27 cellular contexts compared by ENCODE assay signal in the genomic region with DNA sequence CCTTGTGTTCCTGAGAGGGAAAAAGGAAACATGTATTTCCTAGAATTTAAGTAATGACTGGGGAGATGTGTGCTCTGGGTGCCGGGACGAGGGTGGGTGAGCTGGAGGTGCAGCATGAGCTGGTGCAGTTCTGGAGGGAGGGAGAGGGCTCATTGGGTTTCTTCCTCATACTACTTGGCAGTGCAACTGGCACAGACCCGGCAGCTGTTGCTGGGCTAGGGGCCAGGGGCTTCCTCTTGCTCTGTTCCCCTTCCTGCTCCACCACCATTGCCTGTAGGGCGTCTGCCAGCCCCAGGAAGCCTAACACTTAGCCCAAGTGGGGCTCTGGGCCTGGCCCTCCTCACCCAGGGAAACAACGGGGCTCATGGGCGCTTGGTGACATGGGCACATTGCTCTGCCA. TPM values are rescaled to one million over a fixed set of nuclear protein-coding genes. Genes with fewer than 3 reads are reported as not detected.
"Had no signal": no experiment of that assay in that cellular context is flagged by ENCODE, and none has a peak within 500 bp of the region (broad histone marks: within the 10 kb centered on the region; RNA-seq: fewer than 3 reads in every experiment).

No MANE protein-coding gene starts in this region.

- H3K27ac ChIP-seq: adrenal gland, coronary artery, esophagus muscularis mucosa, neutrophil, ovary, psoas muscle, right atrium auricular region, thyroid gland, upper lobe of right lung had no signal

- H3K36me3 ChIP-seq: adrenal gland, esophagus muscularis mucosa, neutrophil, ovary, right atrium auricular region, thyroid gland, upper lobe of right lung had no signal

- H3K4me3 ChIP-seq: adrenal gland, coronary artery, esophagus muscularis mucosa, ovary, psoas muscle, right atrium auricular region, thyroid gland, upper lobe of right lung had no signal

- DNase-seq: activated B cell treated with CpG ODN at 0.5 μM for 24 hours; activated CD4-positive, alpha-beta T cell treated with anti-CD3 and anti-CD28 coated beads for 36 hours; activated CD4-positive, alpha-beta T cell treated with anti-CD3 and anti-CD28 coated beads, Interleukin-2, amount 50 U/mL, for 4 hours; activated CD8-positive, alpha-beta memory T cell treated with anti-CD3 and anti-CD28 coated beads for 24 hours; activated CD8-positive, alpha-beta memory T cell treated with anti-CD3 and anti-CD28 coated beads, Interleukin-2, amount 50 U/mL, for 4 hours; activated T-cell treated with anti-CD3 and anti-CD28 coated beads, Interleukin-2, amount 50 U/mL, for 24 hours; cerebellar nuclear complex; glutamatergic neuron; hippocampal formation; midbrain; ovary; psoas muscle; stimulated activated CD4-positive, alpha-beta T cell treated with anti-CD3 and anti-CD28 coated beads, Interleukin-4, amount 100 ng/mL, for 4 hours; stimulated activated naive CD8-positive, alpha-beta T cell treated with anti-CD3 and anti-CD28 coated beads, Interleukin-15, Interleukin-2, amounts not matched to agents 100 U/mL and 50 U/mL, for 24 hours; substantia nigra; T1000; thyroid gland; upper lobe of right lung had no signal

- H3K4me1 ChIP-seq: adrenal gland, psoas muscle, right atrium auricular region, thyroid gland had no signal

- FAIRE-seq: bronchial epithelial cell, frontal cortex had no signal

- H3K27me3 ChIP-seq: ovary, thyroid gland had no signal

- H3K9me3 ChIP-seq: adrenal gland, esophagus muscularis mucosa, neutrophil, ovary, psoas muscle, right atrium auricular region, thyroid gland, upper lobe of right lung had no signal

- ATAC-seq: activated CD4-positive, alpha-beta T cell treated with anti-CD3 and anti-CD28 coated beads for 36 hours; activated T-helper 17 cell treated with anti-CD3 and anti-CD28 coated beads, Interleukin-2, amount 50 U/mL, for 72 hours; natural killer cell treated with Interleukin-12 subunit alpha and Interleukin-12 subunit beta and Interleukin-15 and Interleukin-18, amount 100 ng/mL, for 72 hours; stimulated activated naive CD8-positive, alpha-beta T cell treated with anti-CD3 and anti-CD28 coated beads, Interleukin-15, Interleukin-2, amounts not matched to agents 100 U/mL and 50 U/mL, for 24 hours; upper lobe of right lung had no signal

RNA-seq across cellular contexts. Expression of a gene that starts 5.9 kb away (rescaled TPM):
- total RNA-seq: activated B cell treated with CpG ODN at 0.5 μM for 24 hours; natural killer cell treated with Interleukin-12 subunit alpha and Interleukin-12 subunit beta and Interleukin-15 and Interleukin-18, amount 100 ng/mL, for 72 hours had no signal
